Comparison of ENCODE assay signal across 2 cellular contexts in genomic region chr7:48140001-48140681, GRCh38.
A peak's percentile ranks its signal among the peaks of the same experiment; 100 is the strongest.
TF ChIP-seq lines count a peak whose summit lies in the region.

No MANE protein-coding gene starts in this region.

TF ChIP-seq in GM23338, 12 proteins besides CTCF, POLR2A, EP300 and RAD21:
- no peak for TF ChIP-seq ZNF331 (CRISPR knock-in tag; IDR thresholded peaks at IDR 0.05; ENCODE audit: low read depth)
TF ChIP-seq in GM23338: peak in this region for 0.

TF ChIP-seq in HepG2, 621 proteins besides CTCF, POLR2A, EP300 and RAD21 (continues in another document):
- TF ChIP-seq SMC3 (IDR thresholded peaks at IDR 0.05; ENCODE audit: low read length) (no peak; the same call in 1 of the 2 replicates), IKZF4 (CRISPR knock-in tag; IDR thresholded peaks at IDR 0.05; ENCODE audit: borderline replicate concordance, low read depth, not compliant biosample characterization) (no peak), TAF15 (IDR thresholded peaks at IDR 0.05; ENCODE audit: low read depth, low read length, poor library complexity, severe bottlenecking) (no peak), ZNF329 (CRISPR knock-in tag; IDR thresholded peaks at IDR 0.05; ENCODE audit: low read depth) (no peak), ZBTB37 (CRISPR knock-in tag; IDR thresholded peaks at IDR 0.05) (no peak), CREM (IDR thresholded peaks at IDR 0.05) (peak; percentile 83), CREM (CRISPR knock-in tag; IDR thresholded peaks at IDR 0.05) (no peak), NFE2L1 (CRISPR knock-in tag; IDR thresholded peaks at IDR 0.05; ENCODE audit: borderline replicate concordance) (no peak), CCAR2 (optimal IDR thresholded peaks at IDR 0.05; ENCODE audit: low read depth, low read length) (no peak), CEBPB (IDR thresholded peaks at IDR 0.05; ENCODE audit: borderline replicate concordance, low read depth, low read length) (0 out of 2 replicates have a peak, but pooled peaks have one; percentile 26), ZNF558 (CRISPR knock-in tag; IDR thresholded peaks at IDR 0.05; ENCODE audit: borderline replicate concordance) (no peak), BCL6 (CRISPR knock-in tag; IDR thresholded peaks at IDR 0.05) (peak; percentile 97), AGO2 (optimal IDR thresholded peaks at IDR 0.05; ENCODE audit: low read depth, low read length) (no peak), NFYC (CRISPR knock-in tag; IDR thresholded peaks at IDR 0.05) (0 out of 2 replicates have a peak, but pooled peaks have one; percentile 9), MBNL3 (CRISPR knock-in tag; conservative IDR thresholded peaks at IDR 0.05) (no peak), POGZ (CRISPR knock-in tag; IDR thresholded peaks at IDR 0.05) (peak; percentile 56; the same call in 1 of the 2 replicates), ZNF607 (CRISPR knock-in tag; IDR thresholded peaks at IDR 0.05; ENCODE audit: borderline replicate concordance) (no peak), ATM (IDR thresholded peaks at IDR 0.05; ENCODE audit: borderline replicate concordance) (peak; percentile 98), ZNF672 (CRISPR knock-in tag; IDR thresholded peaks at IDR 0.05) (no peak), ZNF354B (CRISPR knock-in tag; IDR thresholded peaks at IDR 0.05) (no peak), RNF2 (conservative IDR thresholded peaks at IDR 0.05; ENCODE audit: low read depth) (no peak), GRHL1 (CRISPR knock-in tag; conservative IDR thresholded peaks at IDR 0.05) (no peak), MLXIP (CRISPR knock-in tag; IDR thresholded peaks at IDR 0.05; ENCODE audit: borderline replicate concordance) (no peak), ZBTB20 (CRISPR knock-in tag; IDR thresholded peaks at IDR 0.05; ENCODE audit: borderline replicate concordance, low read depth) (no peak; the same call in 1 of the 2 replicates), MED1 (CRISPR knock-in tag; IDR thresholded peaks at IDR 0.05) (peak; percentile 96), ZNF253 (CRISPR knock-in tag; IDR thresholded peaks at IDR 0.05; ENCODE audit: borderline replicate concordance) (no peak), SP140L (CRISPR knock-in tag; IDR thresholded peaks at IDR 0.05; ENCODE audit: borderline replicate concordance) (peak; percentile 52; the same call in 1 of the 2 replicates), ZNF75D (CRISPR knock-in tag; IDR thresholded peaks at IDR 0.05; ENCODE audit: borderline replicate concordance) (no peak), ZNF569 (CRISPR knock-in tag; IDR thresholded peaks at IDR 0.05; ENCODE audit: borderline replicate concordance) (no peak; the same call in 1 of the 2 replicates), ZNF34 (CRISPR knock-in tag; IDR thresholded peaks at IDR 0.05; ENCODE audit: borderline replicate concordance) (no peak), MAFK (conservative IDR thresholded peaks at IDR 0.05 in 1 of 2, IDR thresholded peaks at IDR 0.05 in 1 of 2; ENCODE audit: low read length in 2 of 2) (no peak), HNRNPL (IDR thresholded peaks at IDR 0.05; ENCODE audit: low read depth, low read length) (no peak), E2F2 (CRISPR knock-in tag; IDR thresholded peaks at IDR 0.05; ENCODE audit: borderline replicate concordance) (no peak), PRPF4 (IDR thresholded peaks at IDR 0.05; ENCODE audit: low read depth, low read length, poor library complexity, severe bottlenecking) (no peak), ZNF235 (CRISPR knock-in tag; IDR thresholded peaks at IDR 0.05; ENCODE audit: borderline replicate concordance) (no peak), ZNF589 (CRISPR knock-in tag; conservative IDR thresholded peaks at IDR 0.05) (peak; percentile 74; the same call in 1 of the 2 replicates), SIX4 (CRISPR knock-in tag; IDR thresholded peaks at IDR 0.05) (peak; percentile 68; the same call in 1 of the 2 replicates), ZNF761 (CRISPR knock-in tag; conservative IDR thresholded peaks at IDR 0.05) (no peak), ZSCAN5A (CRISPR knock-in tag; IDR thresholded peaks at IDR 0.05; ENCODE audit: borderline replicate concordance) (no peak; the same call in 1 of the 2 replicates), ZNF264 (CRISPR knock-in tag; IDR thresholded peaks at IDR 0.05) (peak; percentile 76; the same call in 1 of the 2 replicates), ZIK1 (CRISPR knock-in tag; IDR thresholded peaks at IDR 0.05; ENCODE audit: borderline replicate concordance, low read depth) (no peak), KLF16 (CRISPR knock-in tag; IDR thresholded peaks at IDR 0.05) (peak in 1 of 2 experiments; percentile 91; a peak in 2 of 4 replicates), KDM5A (IDR thresholded peaks at IDR 0.05; ENCODE audit: borderline replicate concordance, low read length) (no peak), ZNF709 (CRISPR knock-in tag; IDR thresholded peaks at IDR 0.05) (no peak; the same call in 1 of the 2 replicates), JARID2 (CRISPR knock-in tag; IDR thresholded peaks at IDR 0.05; ENCODE audit: insufficient replicate concordance) (no peak), JDP2 (CRISPR knock-in tag; IDR thresholded peaks at IDR 0.05; ENCODE audit: borderline replicate concordance) (no peak), ISL2 (CRISPR knock-in tag; IDR thresholded peaks at IDR 0.05) (peak; percentile 87), NFE2L2 (IDR thresholded peaks at IDR 0.05; ENCODE audit: low read length) (no peak), ZNF570 (CRISPR knock-in tag; IDR thresholded peaks at IDR 0.05; ENCODE audit: borderline replicate concordance) (no peak), TEF (CRISPR knock-in tag; IDR thresholded peaks at IDR 0.05) (peak; percentile 99), ZKSCAN1 (IDR thresholded peaks at IDR 0.05; ENCODE audit: low read length) (no peak)
- TF ChIP-seq, protein P1, sequence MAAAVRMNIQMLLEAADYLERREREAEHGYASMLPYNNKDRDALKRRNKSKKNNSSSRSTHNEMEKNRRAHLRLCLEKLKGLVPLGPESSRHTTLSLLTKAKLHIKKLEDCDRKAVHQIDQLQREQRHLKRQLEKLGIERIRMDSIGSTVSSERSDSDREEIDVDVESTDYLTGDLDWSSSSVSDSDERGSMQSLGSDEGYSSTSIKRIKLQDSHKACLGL (CRISPR knock-in tag; IDR thresholded peaks at IDR 0.05): no peak
- TF ChIP-seq, protein P2, sequence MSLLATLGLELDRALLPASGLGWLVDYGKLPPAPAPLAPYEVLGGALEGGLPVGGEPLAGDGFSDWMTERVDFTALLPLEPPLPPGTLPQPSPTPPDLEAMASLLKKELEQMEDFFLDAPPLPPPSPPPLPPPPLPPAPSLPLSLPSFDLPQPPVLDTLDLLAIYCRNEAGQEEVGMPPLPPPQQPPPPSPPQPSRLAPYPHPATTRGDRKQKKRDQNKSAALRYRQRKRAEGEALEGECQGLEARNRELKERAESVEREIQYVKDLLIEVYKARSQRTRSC (CRISPR knock-in tag; IDR thresholded peaks at IDR 0.05; ENCODE audit: low read depth): no peak
- TF ChIP-seq, protein P3, sequence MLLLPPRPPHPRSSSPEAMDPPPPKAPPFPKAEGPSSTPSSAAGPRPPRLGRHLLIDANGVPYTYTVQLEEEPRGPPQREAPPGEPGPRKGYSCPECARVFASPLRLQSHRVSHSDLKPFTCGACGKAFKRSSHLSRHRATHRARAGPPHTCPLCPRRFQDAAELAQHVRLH (CRISPR knock-in tag; IDR thresholded peaks at IDR 0.05; ENCODE audit: borderline replicate concordance, low read depth): peak; percentile 68; the same call in 1 of the 2 replicates
- TF ChIP-seq, protein P4, sequence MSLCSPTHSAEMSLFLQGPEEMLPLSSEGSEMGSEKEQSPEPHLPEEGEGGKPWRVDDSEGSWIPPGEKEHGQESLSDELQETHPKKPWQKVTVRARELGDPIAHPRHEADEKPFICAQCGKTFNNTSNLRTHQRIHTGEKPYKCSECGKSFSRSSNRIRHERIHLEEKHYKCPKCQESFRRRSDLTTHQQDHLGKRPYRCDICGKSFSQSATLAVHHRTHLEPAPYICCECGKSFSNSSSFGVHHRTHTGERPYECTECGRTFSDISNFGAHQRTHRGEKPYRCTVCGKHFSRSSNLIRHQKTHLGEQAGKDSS (CRISPR knock-in tag; IDR thresholded peaks at IDR 0.05; ENCODE audit: borderline replicate concordance, low read depth): no peak
- TF ChIP-seq, protein P5, sequence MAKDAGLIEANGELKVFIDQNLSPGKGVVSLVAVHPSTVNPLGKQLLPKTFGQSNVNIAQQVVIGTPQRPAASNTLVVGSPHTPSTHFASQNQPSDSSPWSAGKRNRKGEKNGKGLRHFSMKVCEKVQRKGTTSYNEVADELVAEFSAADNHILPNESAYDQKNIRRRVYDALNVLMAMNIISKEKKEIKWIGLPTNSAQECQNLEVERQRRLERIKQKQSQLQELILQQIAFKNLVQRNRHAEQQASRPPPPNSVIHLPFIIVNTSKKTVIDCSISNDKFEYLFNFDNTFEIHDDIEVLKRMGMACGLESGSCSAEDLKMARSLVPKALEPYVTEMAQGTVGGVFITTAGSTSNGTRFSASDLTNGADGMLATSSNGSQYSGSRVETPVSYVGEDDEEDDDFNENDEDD (CRISPR knock-in tag; IDR thresholded peaks at IDR 0.05; ENCODE audit: borderline replicate concordance): peak; percentile 10; the same call in 1 of the 2 replicates
- TF ChIP-seq, protein P6, sequence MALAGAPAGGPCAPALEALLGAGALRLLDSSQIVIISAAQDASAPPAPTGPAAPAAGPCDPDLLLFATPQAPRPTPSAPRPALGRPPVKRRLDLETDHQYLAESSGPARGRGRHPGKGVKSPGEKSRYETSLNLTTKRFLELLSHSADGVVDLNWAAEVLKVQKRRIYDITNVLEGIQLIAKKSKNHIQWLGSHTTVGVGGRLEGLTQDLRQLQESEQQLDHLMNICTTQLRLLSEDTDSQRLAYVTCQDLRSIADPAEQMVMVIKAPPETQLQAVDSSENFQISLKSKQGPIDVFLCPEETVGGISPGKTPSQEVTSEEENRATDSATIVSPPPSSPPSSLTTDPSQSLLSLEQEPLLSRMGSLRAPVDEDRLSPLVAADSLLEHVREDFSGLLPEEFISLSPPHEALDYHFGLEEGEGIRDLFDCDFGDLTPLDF (CRISPR knock-in tag; IDR thresholded peaks at IDR 0.05): no peak
